Comparison of ENCODE assay signal across 1 cellular context in genomic region chr10:6406220-6407033, GRCh38.
TF ChIP-seq lines count a peak whose summit lies in the region.

No MANE protein-coding gene starts in this region.

TF ChIP-seq in GM12878, 131 proteins besides CTCF, POLR2A, EP300 and RAD21 (continued from another document):
- TF ChIP-seq NFYA (IDR thresholded peaks at IDR 0.05; ENCODE audit: borderline replicate concordance, low read depth, low read length): no peak
- no peak for TF ChIP-seq EED (IDR thresholded peaks at IDR 0.05; ENCODE audit: low read depth)
- TF ChIP-seq ZSCAN29 (IDR thresholded peaks at IDR 0.05): no peak
- no peak for TF ChIP-seq WRNIP1 (IDR thresholded peaks at IDR 0.05; ENCODE audit: borderline replicate concordance, low read depth, low read length)
- peak; percentile 30; the same call in 1 of the 2 replicates for TF ChIP-seq SMC3 (IDR thresholded peaks at IDR 0.05; ENCODE audit: borderline replicate concordance, low read length)
- peak; percentile 80 for TF ChIP-seq ZNF24 (IDR thresholded peaks at IDR 0.05)
- no peak for TF ChIP-seq TAF1 (IDR thresholded peaks at IDR 0.05; ENCODE audit: borderline replicate concordance, low read depth, low read length)
- no peak for TF ChIP-seq RFX5 (IDR thresholded peaks at IDR 0.05; ENCODE audit: low read depth, low read length)
- TF ChIP-seq MTA2 (IDR thresholded peaks at IDR 0.05; ENCODE audit: low read depth): 0 out of 2 replicates have a peak, but pooled peaks have one; percentile 22
- TF ChIP-seq SPI1 (IDR thresholded peaks at IDR 0.05; ENCODE audit: borderline replicate concordance, insufficient read depth, low read depth, low read length): no peak
- TF ChIP-seq KLF5 (IDR thresholded peaks at IDR 0.05; ENCODE audit: partially characterized antibody): no peak
- TF ChIP-seq, protein P1, sequence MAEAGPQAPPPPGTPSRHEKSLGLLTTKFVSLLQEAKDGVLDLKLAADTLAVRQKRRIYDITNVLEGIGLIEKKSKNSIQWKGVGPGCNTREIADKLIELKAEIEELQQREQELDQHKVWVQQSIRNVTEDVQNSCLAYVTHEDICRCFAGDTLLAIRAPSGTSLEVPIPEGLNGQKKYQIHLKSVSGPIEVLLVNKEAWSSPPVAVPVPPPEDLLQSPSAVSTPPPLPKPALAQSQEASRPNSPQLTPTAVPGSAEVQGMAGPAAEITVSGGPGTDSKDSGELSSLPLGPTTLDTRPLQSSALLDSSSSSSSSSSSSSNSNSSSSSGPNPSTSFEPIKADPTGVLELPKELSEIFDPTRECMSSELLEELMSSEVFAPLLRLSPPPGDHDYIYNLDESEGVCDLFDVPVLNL (IDR thresholded peaks at IDR 0.05; ENCODE audit: low read depth, low read length): no peak
- no peak for TF ChIP-seq POU2F2 (IDR thresholded peaks at IDR 0.05; ENCODE audit: borderline replicate concordance, low read depth, low read length)
- no peak for TF ChIP-seq SIX5 (IDR thresholded peaks at IDR 0.05; ENCODE audit: low read depth, low read length, severe bottlenecking)
- TF ChIP-seq, protein P2, sequence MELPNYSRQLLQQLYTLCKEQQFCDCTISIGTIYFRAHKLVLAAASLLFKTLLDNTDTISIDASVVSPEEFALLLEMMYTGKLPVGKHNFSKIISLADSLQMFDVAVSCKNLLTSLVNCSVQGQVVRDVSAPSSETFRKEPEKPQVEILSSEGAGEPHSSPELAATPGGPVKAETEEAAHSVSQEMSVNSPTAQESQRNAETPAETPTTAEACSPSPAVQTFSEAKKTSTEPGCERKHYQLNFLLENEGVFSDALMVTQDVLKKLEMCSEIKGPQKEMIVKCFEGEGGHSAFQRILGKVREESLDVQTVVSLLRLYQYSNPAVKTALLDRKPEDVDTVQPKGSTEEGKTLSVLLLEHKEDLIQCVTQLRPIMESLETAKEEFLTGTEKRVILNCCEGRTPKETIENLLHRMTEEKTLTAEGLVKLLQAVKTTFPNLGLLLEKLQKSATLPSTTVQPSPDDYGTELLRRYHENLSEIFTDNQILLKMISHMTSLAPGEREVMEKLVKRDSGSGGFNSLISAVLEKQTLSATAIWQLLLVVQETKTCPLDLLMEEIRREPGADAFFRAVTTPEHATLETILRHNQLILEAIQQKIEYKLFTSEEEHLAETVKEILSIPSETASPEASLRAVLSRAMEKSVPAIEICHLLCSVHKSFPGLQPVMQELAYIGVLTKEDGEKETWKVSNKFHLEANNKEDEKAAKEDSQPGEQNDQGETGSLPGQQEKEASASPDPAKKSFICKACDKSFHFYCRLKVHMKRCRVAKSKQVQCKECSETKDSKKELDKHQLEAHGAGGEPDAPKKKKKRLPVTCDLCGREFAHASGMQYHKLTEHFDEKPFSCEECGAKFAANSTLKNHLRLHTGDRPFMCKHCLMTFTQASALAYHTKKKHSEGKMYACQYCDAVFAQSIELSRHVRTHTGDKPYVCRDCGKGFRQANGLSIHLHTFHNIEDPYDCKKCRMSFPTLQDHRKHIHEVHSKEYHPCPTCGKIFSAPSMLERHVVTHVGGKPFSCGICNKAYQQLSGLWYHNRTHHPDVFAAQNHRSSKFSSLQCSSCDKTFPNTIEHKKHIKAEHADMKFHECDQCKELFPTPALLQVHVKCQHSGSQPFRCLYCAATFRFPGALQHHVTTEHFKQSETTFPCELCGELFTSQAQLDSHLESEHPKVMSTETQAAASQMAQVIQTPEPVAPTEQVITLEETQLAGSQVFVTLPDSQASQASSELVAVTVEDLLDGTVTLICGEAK (IDR thresholded peaks at IDR 0.05; ENCODE audit: borderline replicate concordance): peak; percentile 43; the same call in 1 of the 2 replicates
